8 cellular contexts compared by ENCODE assay signal in the genomic region with DNA sequence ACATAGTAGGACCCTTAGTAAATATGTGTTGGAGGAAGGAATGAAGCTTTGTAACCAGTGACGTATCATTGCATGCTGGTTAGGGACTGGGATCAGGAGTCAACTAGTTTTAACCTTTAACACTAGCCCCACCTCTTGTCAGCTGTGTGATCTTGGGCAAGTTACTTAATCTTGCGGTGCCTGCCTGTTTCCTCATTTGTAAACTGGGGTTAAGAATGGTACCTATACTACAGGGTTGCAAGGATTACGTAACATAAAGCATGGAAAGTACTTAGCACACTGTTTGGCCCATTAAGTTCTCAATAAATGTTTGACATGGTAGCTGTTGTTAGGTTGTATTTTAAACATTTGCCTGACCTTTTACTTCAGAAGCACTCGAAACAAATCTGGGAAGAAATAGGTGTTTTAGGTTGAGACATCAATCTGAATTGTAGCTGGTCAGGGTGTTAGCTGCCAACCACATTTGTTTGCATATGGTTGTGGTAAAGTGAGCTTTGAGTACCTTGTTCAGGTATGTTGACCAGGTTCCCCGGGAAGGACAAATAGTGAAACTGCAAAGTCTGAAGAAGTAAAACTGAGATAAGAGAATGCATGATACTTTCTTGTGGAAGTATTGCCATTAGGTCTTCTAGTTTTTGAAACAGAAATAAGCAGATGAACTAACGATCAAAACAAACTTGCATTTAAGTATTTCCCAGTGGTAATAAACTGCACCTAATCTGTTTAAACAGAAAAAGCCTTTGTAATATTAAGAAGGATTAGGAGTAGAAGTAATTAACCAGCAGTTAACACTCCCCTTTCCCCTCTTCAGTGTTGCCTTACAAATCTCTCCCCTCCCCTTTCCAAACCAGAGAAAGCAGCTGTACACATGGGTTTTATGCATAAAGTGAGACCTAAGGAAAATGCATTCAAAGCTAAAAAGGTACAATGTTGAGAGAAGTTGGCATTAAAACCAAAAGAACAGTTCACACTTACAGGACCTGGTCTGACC. TPM values are rescaled to one million over a fixed set of nuclear protein-coding genes. Genes with fewer than 3 reads are reported as not detected.
DNase-seq lines count a peak whose midpoint lies in the region; ATAC-seq and TF ChIP-seq lines count a peak whose summit lies in the region.
"Had no signal": no experiment of that assay in that cellular context is flagged by ENCODE, and none has a peak within 500 bp of the region (broad histone marks: within the 10 kb centered on the region; RNA-seq: fewer than 3 reads in every experiment).

No MANE protein-coding gene starts in this region.

- H3K4me3 ChIP-seq in lower lobe of right lung, result no peak overlapping the region

- intact Hi-C loops in lower lobe of right lung (cut with DNase I), result no loop called here

- H3K27me3 ChIP-seq in lower lobe of right lung (ENCODE audit: low read depth), result no peaks in the 10 kb centered on the region

- ATAC-seq in GM19023 (IDR thresholded peaks at IDR 0.05; ENCODE audit: unreplicated experiment) (peak; percentile 69), HG02840 (IDR thresholded peaks at IDR 0.05; ENCODE audit: low FRiP score, unreplicated experiment) (peak; percentile 53), lower lobe of right lung (peak; percentile 88 to 90)

- no peak overlapping the region for H3K27ac ChIP-seq in lower lobe of right lung

- no peak for TF ChIP-seq CTCF in lower lobe of right lung (IDR thresholded peaks at IDR 0.05)

- H3K9me3 ChIP-seq in lower lobe of right lung, result no peaks in the 10 kb centered on the region

- no peaks in the 10 kb centered on the region for H3K36me3 ChIP-seq in lower lobe of right lung

- DNase-seq in NOMO-1 treated with dmso at 0.1 percent for 144 hours (lab: John Stamatoyannopoulos, UW; ENCODE audit: unreplicated experiment) (peak; percentile 74), lower lobe of right lung (peak; percentile 51), SK-N-DZ (ENCODE audit: low spot score) (no peak), mucosa of gallbladder (ENCODE audit: low spot score) (no peak)
- no peak for DNase-seq in activated effector memory CD4-positive, alpha-beta T cell treated with Interleukin-2 at 50 U/mL for 16 hours

- peaks cover 53% of the 10 kb centered on the region for H3K4me1 ChIP-seq in lower lobe of right lung

RNA-seq across cellular contexts. Expression of gene SCAANT1, which starts 25.8 kb away (rescaled TPM):
- total RNA-seq in lower lobe of right lung (not detected), mucosa of gallbladder (not detected)
- polyA plus RNA-seq in SK-N-DZ (2014; cell fraction: cytosol; rRNA removed), result not detected in 2 replicates
- polyA plus RNA-seq in SK-N-DZ (2014; cell fraction: nucleus; rRNA removed), result not detected in 2 replicates
- polyA plus RNA-seq: fibroblast of lung had no signal

Comparison
In these comparisons a context has a peak if more than half of its experiments do, and no peak if none do; other contexts are left out.
1. DNase-seq: peak in NOMO-1 treated with dmso at 0.1 percent for 144 hours (single experiment) and lower lobe of right lung (single experiment); none in SK-N-DZ (single experiment), mucosa of gallbladder (single experiment) and activated effector memory CD4-positive, alpha-beta T cell treated with Interleukin-2 at 50 U/mL for 16 hours (single experiment).
2. Peak in every context shown above with its lines, with median percentiles within 50 percentile points of each other: ATAC-seq.